8 cellular contexts compared by ENCODE assay signal in the genomic region with DNA sequence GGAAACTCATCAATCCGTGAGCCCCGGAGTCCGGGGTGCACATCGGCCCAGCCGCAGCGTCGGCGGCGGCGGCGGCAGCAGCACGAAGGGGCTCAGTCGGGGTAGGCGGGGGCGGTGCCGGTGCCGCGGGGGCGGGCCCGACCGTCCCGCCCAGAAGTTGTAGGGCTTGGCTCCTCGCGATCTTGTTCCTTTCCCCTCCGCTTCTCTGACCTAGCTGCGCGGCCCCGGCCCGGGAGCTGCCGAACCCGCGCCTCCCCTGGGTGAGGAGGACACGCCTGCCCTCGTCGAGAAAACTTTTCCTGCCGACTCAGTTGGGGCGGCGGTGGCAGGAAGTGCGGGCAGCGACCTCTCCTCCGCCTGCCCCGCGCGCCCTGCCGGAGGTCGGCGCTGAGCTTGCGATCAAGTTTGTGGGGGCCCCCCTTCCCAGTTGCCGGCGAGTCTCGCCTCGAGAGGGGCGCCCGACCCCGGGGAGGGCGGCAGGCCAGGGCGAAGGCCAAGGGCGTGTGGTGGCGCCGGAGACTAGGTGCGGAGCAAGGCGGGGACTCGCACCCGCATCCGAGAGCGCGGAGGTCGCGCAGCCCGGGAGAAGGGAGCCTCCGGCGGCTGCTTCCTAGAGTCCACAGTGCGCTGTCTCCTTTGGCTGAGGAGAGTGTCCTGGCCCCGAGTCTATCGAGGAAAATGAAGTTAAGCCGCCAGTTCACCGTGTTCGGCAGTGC. TPM values are rescaled to one million over a fixed set of nuclear protein-coding genes. Genes with fewer than 3 reads are reported as not detected.
A peak's percentile ranks its signal among the peaks of the same experiment; 100 is the strongest.
DNase-seq lines count a peak whose midpoint lies in the region; ATAC-seq and TF ChIP-seq lines count a peak whose summit lies in the region.

MAN2A1 (plus strand) TSS at position 188 of the 716 bp plus-strand sequence; CDS start at position 679, 491 bp downstream.

- peak within 1 kb of the TSS; percentile 79 to 97 (median 94) for H3K27ac Mint-ChIP-seq in CD4-positive, alpha-beta memory T cell
- H3K27ac Mint-ChIP-seq in activated T-helper 1 cell treated with anti-CD3 and anti-CD28 coated beads, Interleukin-12 subunit alpha, Interleukin-12 subunit beta, Interleukin-2, Interleukin-4 antibody, amounts not matched to agents 30 ng/mL and 10 ng/mL and 1 ng/mL, durations not matched to agents 14 hours and 24 hours and 36 hours = peak within 1 kb of the TSS; percentile 94
- peak within 1 kb of the TSS; percentile 85 to 93 for H3K27ac Mint-ChIP-seq in natural killer cell

- H3K27me3 Mint-ChIP-seq in CD4-positive, alpha-beta memory T cell = no peaks in the 10 kb centered on the region
- H3K27me3 Mint-ChIP-seq in activated T-helper 1 cell treated with anti-CD3 and anti-CD28 coated beads, Interleukin-12 subunit alpha, Interleukin-12 subunit beta, Interleukin-2, Interleukin-4 antibody, amounts not matched to agents 30 ng/mL and 10 ng/mL and 1 ng/mL, durations not matched to agents 14 hours and 24 hours and 36 hours (ENCODE audit: insufficient read depth) = no peaks in the 10 kb centered on the region
- H3K27me3 Mint-ChIP-seq in natural killer cell (ENCODE audit: low read depth in 2 of 2) = peaks cover 0 to 6% of the 10 kb centered on the region in 2 donors

- H3K9me3 Mint-ChIP-seq in CD4-positive, alpha-beta memory T cell = peaks cover 0 to 11% (median 0%) of the 10 kb centered on the region in 8 donors
- peaks cover 12% of the 10 kb centered on the region for H3K9me3 Mint-ChIP-seq in activated T-helper 1 cell treated with anti-CD3 and anti-CD28 coated beads, Interleukin-12 subunit alpha, Interleukin-12 subunit beta, Interleukin-2, Interleukin-4 antibody, amounts not matched to agents 30 ng/mL and 10 ng/mL and 1 ng/mL, durations not matched to agents 14 hours and 24 hours and 36 hours
- no peaks in the 10 kb centered on the region for H3K9me3 Mint-ChIP-seq in natural killer cell

- peak within 1 kb of the TSS; percentile 59 to 75 for H3K4me3 ChIP-seq in CD4-positive, alpha-beta memory T cell (ENCODE audit: low read length in 2 of 2)

- H3K4me1 ChIP-seq in CD4-positive, alpha-beta memory T cell (ENCODE audit: insufficient read depth, low read length) = peaks cover 41% of the 10 kb centered on the region

- H3K36me3 Mint-ChIP-seq in CD4-positive, alpha-beta memory T cell = peaks cover 0 to 5% of the 10 kb centered on the region in 2 donors
- no peaks in the 10 kb centered on the region for H3K36me3 Mint-ChIP-seq in activated T-helper 1 cell treated with anti-CD3 and anti-CD28 coated beads, Interleukin-12 subunit alpha, Interleukin-12 subunit beta, Interleukin-2, Interleukin-4 antibody, amounts not matched to agents 30 ng/mL and 10 ng/mL and 1 ng/mL, durations not matched to agents 14 hours and 24 hours and 36 hours (ENCODE audit: low read depth)
- no peaks in the 10 kb centered on the region for H3K36me3 Mint-ChIP-seq in natural killer cell

- CTCF ChIA-PET in CD4-positive, alpha-beta memory T cell (lab: Charles Lee; ENCODE audit: partially characterized antibody) = interaction anchor here (0.7 to 3.3 kb wide), 8 partner anchors 8 to 1048 kb away, joined by 3 to 11 read pairs (median 3); no protein-coding TSS in a partner anchor

- peak within 1 kb of the TSS; percentile 88 for H3K27ac ChIP-seq in CD4-positive, alpha-beta memory T cell (ENCODE audit: low read depth, low read length)

- no peaks in the 10 kb centered on the region for H3K9me3 ChIP-seq in CD4-positive, alpha-beta memory T cell (ENCODE audit: control insufficient read depth in 1 of 2, low read length in 2 of 2)

- H3K4me1 Mint-ChIP-seq in CD4-positive, alpha-beta memory T cell = peaks cover 31 to 44% (median 38%) of the 10 kb centered on the region in 4 donors
- peaks cover 54% of the 10 kb centered on the region for H3K4me1 Mint-ChIP-seq in activated T-helper 1 cell treated with anti-CD3 and anti-CD28 coated beads, Interleukin-12 subunit alpha, Interleukin-12 subunit beta, Interleukin-2, Interleukin-4 antibody, amounts not matched to agents 30 ng/mL and 10 ng/mL and 1 ng/mL, durations not matched to agents 14 hours and 24 hours and 36 hours (ENCODE audit: low read depth)
- H3K4me1 Mint-ChIP-seq in natural killer cell = peaks cover 41 to 51% of the 10 kb centered on the region in 2 donors

- POLR2A ChIA-PET in CD4-positive, alpha-beta memory T cell (lab: Charles Lee; ENCODE audit: partially characterized antibody) = interaction anchor here (0.7 to 6.1 kb wide), 30 partner anchors 8 to 1821 kb away, joined by 3 to 62 read pairs (median 4); partner anchors contain the start of genes FBXL17, PJA2 and SLC25A46

- TF ChIP-seq CTCF in natural killer cell (IDR thresholded peaks at IDR 0.05) = no peak

- H3K4me3 Mint-ChIP-seq in CD4-positive, alpha-beta memory T cell = peak within 1 kb of the TSS; percentile 88 to 96 (median 93)
- peak within 1 kb of the TSS; percentile 98 for H3K4me3 Mint-ChIP-seq in activated T-helper 1 cell treated with anti-CD3 and anti-CD28 coated beads, Interleukin-12 subunit alpha, Interleukin-12 subunit beta, Interleukin-2, Interleukin-4 antibody, amounts not matched to agents 30 ng/mL and 10 ng/mL and 1 ng/mL, durations not matched to agents 14 hours and 24 hours and 36 hours
- H3K4me3 Mint-ChIP-seq in natural killer cell = peak within 1 kb of the TSS; percentile 88

- H3K36me3 ChIP-seq in CD4-positive, alpha-beta memory T cell (ENCODE audit: insufficient read depth, low read length) = no peaks in the 10 kb centered on the region

- intact Hi-C loops in CD4-positive, alpha-beta memory T cell (cut with micrococcal nuclease) = loop anchor here (1.0 to 10.0 kb wide), 10 partner anchors 17 to 1535 kb away; partner anchors contain the start of genes CAMK4, SLC25A46 and WDR36
- intact Hi-C loops in activated T-helper 1 cell treated with anti-CD3 and anti-CD28 coated beads, Interleukin-12 subunit alpha, Interleukin-12 subunit beta, Interleukin-2, Interleukin-4 antibody, amounts not matched to agents 30 ng/mL and 10 ng/mL and 1 ng/mL, durations not matched to agents 14 hours and 24 hours and 36 hours (cut with micrococcal nuclease) = loop anchor here (1.0 to 5.0 kb wide), 15 partner anchors 97 to 1542 kb away; partner anchors contain the start of genes SLC25A46 and WDR36
- intact Hi-C loops in natural killer cell (cut with micrococcal nuclease) = loop anchor here (2.0 to 5.0 kb wide), 5 partner anchors 167 to 1308 kb away; partner anchors contain the start of genes FBXL17, FER and SLC25A46

- ATAC-seq in GM19455 (IDR thresholded peaks at IDR 0.05; ENCODE audit: unreplicated experiment) = peak; percentile 54
- ATAC-seq in HG03575 (IDR thresholded peaks at IDR 0.05; ENCODE audit: extremely low read depth, insufficient number of reproducible peaks, low FRiP score, unreplicated experiment) = peak; percentile 20
- peak; percentile 61 to 82 (median 68) for ATAC-seq in natural killer cell
- ATAC-seq in stimulated activated naive CD8-positive, alpha-beta T cell treated with anti-CD3 and anti-CD28 coated beads, Interleukin-15, Interleukin-2, amounts not matched to agents 100 U/mL and 50 U/mL, for 24 hours = peak; percentile 51

- no peaks in the 10 kb centered on the region for H3K27me3 ChIP-seq in CD4-positive, alpha-beta memory T cell (ENCODE audit: insufficient read depth, low read length)

- DNase-seq in CD4-positive, alpha-beta memory T cell = peak; percentile 78 to 87 (median 82)
- peak; percentile 79 for DNase-seq in activated T-helper 1 cell treated with anti-CD3 and anti-CD28 coated beads, Interleukin-12 subunit alpha, Interleukin-12 subunit beta, Interleukin-2, Interleukin-4 antibody, amounts not matched to agents 30 ng/mL and 10 ng/mL and 1 ng/mL, durations not matched to agents 14 hours and 24 hours and 36 hours (ENCODE audit: low spot score)
- DNase-seq in fibroblast of gingiva (ENCODE audit: low read depth) = peak; percentile 73
- peak; percentile 71 for DNase-seq in natural killer cell
- peak; percentile 75 for DNase-seq in stimulated activated naive CD8-positive, alpha-beta T cell treated with anti-CD3 and anti-CD28 coated beads, Interleukin-15, Interleukin-2, amounts not matched to agents 100 U/mL and 50 U/mL, for 24 hours

TF ChIP-seq in PFSK-1, 5 proteins besides CTCF, POLR2A, EP300 and RAD21 (continues in another document):
- TF ChIP-seq SIN3A (IDR thresholded peaks at IDR 0.05; ENCODE audit: borderline replicate concordance, insufficient read depth, low read length) = peak; percentile 69; the same call in 1 of the 2 replicates
- TF ChIP-seq POLR2AphosphoS5 (IDR thresholded peaks at IDR 0.05; ENCODE audit: low read depth, low read length) = peak; percentile 61; the same call in 1 of the 2 replicates
- peak; percentile 18 for TF ChIP-seq FOXP2 (optimal IDR thresholded peaks at IDR 0.05; ENCODE audit: borderline replicate concordance, extremely low read depth, extremely low read length, insufficient read depth)

RNA-seq across cellular contexts. Expression of gene MAN2A1, which starts in this region (rescaled TPM):
- total RNA-seq in CD4-positive, alpha-beta memory T cell = 10 to 100 TPM; 79.8 to 81.0 TPM
- polyA plus RNA-seq in CD4-positive, alpha-beta memory T cell = 10 to 100 TPM; 21.0 to 24.0 TPM
- polyA plus RNA-seq in PFSK-1 (2012; ENCODE audit: insufficient read length, low read depth) = 32.6 TPM
- total RNA-seq in activated T-helper 1 cell treated with anti-CD3 and anti-CD28 coated beads, Interleukin-12 subunit alpha, Interleukin-12 subunit beta, Interleukin-2, Interleukin-4 antibody, amounts not matched to agents 30 ng/mL and 10 ng/mL and 1 ng/mL, durations not matched to agents 14 hours and 24 hours and 36 hours = 35.0 and 38.8 TPM in 2 replicates
- 10 to 100 TPM; 44.9 to 54.2 (median 50.7) TPM for total RNA-seq in natural killer cell

Comparison
In these comparisons a context has a peak if more than half of its experiments do, and no peak if none do; other contexts are left out.
1. Peak in every context shown above with its lines: DNase-seq, ATAC-seq, H3K4me3 ChIP-seq and H3K27ac ChIP-seq.